Comparison of ENCODE assay signal across 11 cellular contexts in the genomic region with DNA sequence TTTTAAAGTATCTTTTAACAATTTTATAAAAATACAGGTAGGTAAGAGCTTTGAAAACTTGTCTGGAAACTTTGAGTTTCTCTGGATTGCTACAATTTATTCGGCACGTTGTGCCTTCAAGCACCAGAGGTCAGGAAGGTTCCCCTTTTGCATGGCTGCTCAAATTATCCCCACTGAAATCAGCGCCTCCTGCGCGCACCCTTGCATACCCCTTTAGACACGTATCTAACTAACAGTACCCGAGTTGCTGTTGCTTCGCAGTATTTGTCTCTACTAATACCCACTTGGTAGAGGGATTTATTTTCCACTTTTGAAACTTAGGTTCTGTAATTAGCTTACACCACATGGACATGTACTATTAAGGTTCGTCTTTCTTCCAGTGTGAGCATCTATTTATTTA. TPM values are rescaled to one million over a fixed set of nuclear protein-coding genes. Genes with fewer than 3 reads are reported as not detected.
A peak's percentile ranks its signal among the peaks of the same experiment; 100 is the strongest.
DNase-seq lines count a peak whose midpoint lies in the region; ATAC-seq, FAIRE-seq and TF ChIP-seq lines count a peak whose summit lies in the region.
"Had no signal": no experiment of that assay in that cellular context is flagged by ENCODE, and none has a peak within 500 bp of the region (broad histone marks: within the 10 kb centered on the region; RNA-seq: fewer than 3 reads in every experiment).

No MANE protein-coding gene starts in this region.

- no peak for FAIRE-seq in urothelium cell line (lab: Jason Lieb, UNC)

- intact Hi-C loops in right lobe of liver (cut with DNase I): no loop called here

- H3K4me3 ChIP-seq in coronary artery (peak overlapping the region; percentile 92), right lobe of liver (peak overlapping the region; percentile 30 to 62 (median 49)), thoracic aorta (peak overlapping the region; percentile 83)

- H3K9me3 ChIP-seq in right lobe of liver (no peaks in the 10 kb centered on the region), thoracic aorta (no peaks in the 10 kb centered on the region)

- TF ChIP-seq POLR2A in right lobe of liver (IDR thresholded peaks at IDR 0.05): no peak

- peak; percentile 90 for DNase-seq in NCI-H1092 treated with DMSO at 0.1 percent for 48 hours (lab: John Stamatoyannopoulos, UW)
- no peak for DNase-seq in coronary artery (ENCODE audit: low spot score)
- DNase-seq in right lobe of liver: no peak
- no peak for DNase-seq in thoracic aorta (ENCODE audit: low spot score)
- no peak for DNase-seq in urothelium cell line (ENCODE audit: low spot score)
- DNase-seq in NCI-H187 treated with DMSO at 0.1 percent for 48 hours (lab: John Stamatoyannopoulos, UW): no peak
- DNase-seq: activated CD8-positive, alpha-beta T cell treated with anti-CD3 and anti-CD28 coated beads, Interleukin-2, amount 10 ng/mL, durations not matched to agents 7 days and 5 days; activated naive CD8-positive, alpha-beta T cell treated with anti-CD3 and anti-CD28 coated beads, Interleukin-2, amount 50 U/mL, for 24 hours; DND-41 had no signal

- H3K27ac ChIP-seq in coronary artery: peak overlapping the region; percentile 35 to 71
- H3K27ac ChIP-seq in right lobe of liver: peak overlapping the region in 2 of 3 donors; percentile 28 to 42
- peak overlapping the region; percentile 14 to 63 for H3K27ac ChIP-seq in thoracic aorta

- ATAC-seq in right lobe of liver: peak; percentile 8 to 37 (median 16)
- ATAC-seq in thoracic aorta (ENCODE audit: insufficient number of reproducible peaks, low FRiP score, low read depth): no peak
- ATAC-seq in HG02870 (IDR thresholded peaks at IDR 0.05; ENCODE audit: unreplicated experiment): no peak
- ATAC-seq: activated CD8-positive, alpha-beta T cell treated with anti-CD3 and anti-CD28 coated beads, Interleukin-2, amount 10 ng/mL, durations not matched to agents 7 days and 5 days; activated naive CD8-positive, alpha-beta T cell treated with anti-CD3 and anti-CD28 coated beads, Interleukin-2, amount 50 U/mL, for 24 hours had no signal

- peaks cover 0 to 6% of the 10 kb centered on the region in 2 donors for H3K27me3 ChIP-seq in right lobe of liver
- no peaks in the 10 kb centered on the region for H3K27me3 ChIP-seq in thoracic aorta (replicated peaks; ENCODE audit: insufficient read depth)

- H3K4me1 ChIP-seq in right lobe of liver (peaks cover 0 to 8% (median 2%) of the 10 kb centered on the region in 4 donors), thoracic aorta (ENCODE audit: control insufficient read depth in 1 of 2, low read depth in 2 of 2) (peaks cover 9 to 18% of the 10 kb centered on the region in 2 donors)

- 15% methylated on average over 9 of the region's 9 CpGs for WGBS in right lobe of liver (ENCODE audit: insufficient coverage, low coverage, low lambda C conversion rate, missing lambda C conversion rate)

- H3K36me3 ChIP-seq in right lobe of liver (no peaks in the 10 kb centered on the region), thoracic aorta (no peaks in the 10 kb centered on the region)

- TF ChIP-seq CTCF in coronary artery (IDR thresholded peaks at IDR 0.05) (no peak), right lobe of liver (IDR thresholded peaks at IDR 0.05) (no peak), thoracic aorta (IDR thresholded peaks at IDR 0.05) (no peak)

RNA-seq across cellular contexts. Expression of a gene that starts 1.6 kb away (rescaled TPM):
- total RNA-seq in right lobe of liver: under 1 TPM in 5 of 6 experiments, not detected in 1; 0.14 to 0.54 (median 0.33) TPM
- total RNA-seq in thoracic aorta: 1 to 10 TPM; 9.5 to 9.9 TPM
- total RNA-seq: activated CD8-positive, alpha-beta T cell treated with anti-CD3 and anti-CD28 coated beads, Interleukin-2, amount 10 ng/mL, durations not matched to agents 7 days and 5 days; T-helper 1 cell treated with Interleukin-12 subunit alpha and Interleukin-12 subunit beta and Interleukin-4 antibody, amounts not matched to agents 30 ng/mL and 1 ng/mL, for 36 hours had no signal

Comparison
In these comparisons a context has a peak if more than half of its experiments do, and no peak if none do; other contexts are left out.
1. ATAC-seq: peak in right lobe of liver (4 of 4); none in thoracic aorta (single experiment) and HG02870 (single experiment).
2. RNA of a gene that starts 1.6 kb away (total RNA-seq): 9.5 to 9.9 TPM in thoracic aorta; 0.14 to 0.54 TPM in right lobe of liver; every median in the first group is over 4 times any median in the second.
3. Peak in every context shown above with its lines, with median percentiles within 50 percentile points of each other: H3K27ac ChIP-seq and H3K4me3 ChIP-seq.